8 cellular contexts compared by ENCODE assay signal in the genomic region with DNA sequence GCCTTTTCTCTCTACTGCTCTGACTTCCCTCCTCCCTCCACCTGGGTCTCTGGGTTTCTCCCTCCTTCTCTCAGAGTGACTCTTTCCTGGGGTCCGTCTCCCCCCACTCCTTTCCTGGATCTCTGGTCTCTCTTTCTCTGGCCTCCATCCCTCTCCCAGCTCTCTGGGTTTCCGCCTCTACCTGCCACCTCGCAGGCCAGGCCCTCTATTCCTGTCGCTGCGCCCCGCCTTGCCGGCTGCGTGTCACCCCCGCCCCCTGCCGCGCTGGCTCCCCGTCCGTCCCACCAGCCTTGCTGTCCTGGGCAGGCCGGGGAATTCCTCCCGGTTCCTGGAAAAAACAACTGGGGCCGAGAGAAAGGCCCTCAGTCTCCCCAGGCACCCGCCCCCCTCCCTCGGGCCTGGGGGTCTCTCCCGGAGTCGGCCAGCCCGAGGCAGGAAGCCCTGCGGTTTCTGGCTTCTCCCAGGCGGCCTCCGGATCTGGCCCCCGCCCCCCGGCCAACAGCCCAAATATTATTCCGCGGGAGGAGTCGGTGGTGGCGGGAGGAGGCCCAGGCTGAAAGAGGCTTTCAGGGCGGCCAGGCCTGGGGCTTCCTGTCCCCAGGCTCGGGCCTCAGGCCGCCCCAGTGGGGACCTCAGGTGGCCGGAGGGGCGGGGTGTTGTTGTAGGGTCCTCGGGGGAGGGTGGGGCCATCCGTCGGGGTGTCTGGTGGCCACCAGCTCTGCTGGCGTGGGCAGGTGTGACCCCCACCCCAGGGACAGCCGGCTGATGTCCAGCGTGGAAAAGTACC. TPM values are rescaled to one million over a fixed set of nuclear protein-coding genes. Genes with fewer than 3 reads are reported as not detected.
DNase-seq lines count a peak whose midpoint lies in the region; ATAC-seq and TF ChIP-seq lines count a peak whose summit lies in the region.

No MANE protein-coding gene starts in this region.

- TF ChIP-seq CTCF in SK-N-SH (IDR thresholded peaks at IDR 0.05), result no peak
- no peak for TF ChIP-seq CTCF in thyroid gland (IDR thresholded peaks at IDR 0.05)

- CTCF ChIA-PET in SK-N-SH (lab: Yijun Ruan, JAX), result interaction anchor here (0.8 kb wide), 1 partner anchor 140 kb away, joined by 3 read pairs; no protein-coding TSS in a partner anchor

- ATAC-seq in SK-N-SH treated with all-trans-retinoic acid at 6 μM for 48 hours (no peak), memory B cell (ENCODE audit: low read depth) (peak; percentile 34), HG03139 (IDR thresholded peaks at IDR 0.05; ENCODE audit: unreplicated experiment) (no peak)

- H3K4me2 ChIP-seq in SK-N-SH, result no peak overlapping the region

- H3K4me1 ChIP-seq in SK-N-SH (ENCODE audit: control insufficient read depth in 1 of 2, insufficient read depth in 2 of 2, low read depth in 1 of 2, low read length in 1 of 2) (no peaks in the 10 kb centered on the region), thyroid gland (peaks cover 4 to 8% of the 10 kb centered on the region in 2 donors)

- no peak overlapping the region for H3K4me3 Mint-ChIP-seq in memory B cell

- H4K20me1 ChIP-seq in SK-N-SH (ENCODE audit: insufficient read depth), result no peaks in the 10 kb centered on the region

- peaks cover 40% of the 10 kb centered on the region for H3K27me3 Mint-ChIP-seq in memory B cell

- peaks cover 10% of the 10 kb centered on the region for H3K4me1 Mint-ChIP-seq in memory B cell

- H3K9me3 ChIP-seq in SK-N-SH, result no peaks in the 10 kb centered on the region
- no peaks in the 10 kb centered on the region for H3K9me3 ChIP-seq in thyroid gland

- H3K27ac ChIP-seq in SK-N-SH (ENCODE audit: low read depth in 2 of 2, low read length in 1 of 2) (no peak overlapping the region), thyroid gland (peak overlapping the region; percentile 17 to 68 (median 44))

- no peaks in the 10 kb centered on the region for H3F3A ChIP-seq in SK-N-SH (replicated peaks; ENCODE audit: insufficient read depth)

- no peaks in the 10 kb centered on the region for H3K9me3 Mint-ChIP-seq in memory B cell

- H3K27ac Mint-ChIP-seq in memory B cell, result no peak overlapping the region

- no peaks in the 10 kb centered on the region for H3K27me3 ChIP-seq in SK-N-SH (ENCODE audit: insufficient read depth)
- no peaks in the 10 kb centered on the region for H3K27me3 ChIP-seq in thyroid gland

- no peak for TF ChIP-seq POLR2A in thyroid gland (IDR thresholded peaks at IDR 0.05)

- H3K79me2 ChIP-seq in SK-N-SH (ENCODE audit: insufficient read depth), result no peaks in the 10 kb centered on the region

- H3K4me3 ChIP-seq in SK-N-SH (ENCODE audit: low read depth in 2 of 2, low read length in 1 of 2) (no peak overlapping the region), thyroid gland (replicated peaks in 1 of 3) (peak overlapping the region in 1 of 3 donors; percentile 10)

- no peak for TF ChIP-seq EP300 in SK-N-SH (IDR thresholded peaks at IDR 0.05; ENCODE audit: borderline replicate concordance in 1 of 2, low read depth in 1 of 2, low read length in 1 of 2)

- no peak for TF ChIP-seq RAD21 in SK-N-SH (IDR thresholded peaks at IDR 0.05; ENCODE audit: low read length)

- H3K9me2 ChIP-seq in SK-N-SH, result no peaks in the 10 kb centered on the region

- no peak overlapping the region for H3K9ac ChIP-seq in SK-N-SH

- intact Hi-C loops in thyroid gland (cut with DNase I), result no loop called here

- POLR2A ChIA-PET in SK-N-SH (lab: Yijun Ruan, JAX), result no interaction called here

- H3K36me3 ChIP-seq in SK-N-SH (replicated peaks in 1 of 2; ENCODE audit: control insufficient read depth in 1 of 2, insufficient read depth in 2 of 2, low read length in 1 of 2) (peaks cover 0 to 2% of the 10 kb centered on the region in 2 experiments), thyroid gland (no peaks in the 10 kb centered on the region)

- peak; percentile 35 for DNase-seq in SK-N-SH
- peak; percentile 3 for DNase-seq in central memory CD4-positive, alpha-beta T cell
- no peak for DNase-seq in memory B cell (ENCODE audit: low spot score in 2 of 2)
- DNase-seq in thyroid gland, result peak in 1 of 2 donors; percentile 35
- DNase-seq in amniotic stem cell (lab: John Stamatoyannopoulos, UW), result no peak
- no peak for DNase-seq in NOMO-1 treated with DMSO at 0.1 percent for 48 hours (lab: John Stamatoyannopoulos, UW; ENCODE audit: unreplicated experiment)

- no peak overlapping the region for H2AFZ ChIP-seq in SK-N-SH (ENCODE audit: low read depth)

- 85% methylated on average over 39 of the region's 41 CpGs for WGBS in SK-N-SH (ENCODE audit: low lambda C conversion rate)
- 16 to 23% methylated on average over 19 to 29 of the region's 41 CpGs for WGBS in thyroid gland, 2 donors

- peaks cover 4% of the 10 kb centered on the region for H3K36me3 Mint-ChIP-seq in memory B cell

TF ChIP-seq in SK-N-SH, 30 proteins besides CTCF, POLR2A, EP300 and RAD21 (continues in another document):
- TF ChIP-seq MEF2A (IDR thresholded peaks at IDR 0.05; ENCODE audit: borderline replicate concordance, low read depth), result no peak
- TF ChIP-seq, protein P1, sequence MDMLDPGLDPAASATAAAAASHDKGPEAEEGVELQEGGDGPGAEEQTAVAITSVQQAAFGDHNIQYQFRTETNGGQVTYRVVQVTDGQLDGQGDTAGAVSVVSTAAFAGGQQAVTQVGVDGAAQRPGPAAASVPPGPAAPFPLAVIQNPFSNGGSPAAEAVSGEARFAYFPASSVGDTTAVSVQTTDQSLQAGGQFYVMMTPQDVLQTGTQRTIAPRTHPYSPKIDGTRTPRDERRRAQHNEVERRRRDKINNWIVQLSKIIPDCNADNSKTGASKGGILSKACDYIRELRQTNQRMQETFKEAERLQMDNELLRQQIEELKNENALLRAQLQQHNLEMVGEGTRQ (IDR thresholded peaks at IDR 0.05; ENCODE audit: borderline replicate concordance, low read depth, low read length), result no peak
- no peak for TF ChIP-seq POLR2AphosphoS5 (IDR thresholded peaks at IDR 0.05; ENCODE audit: low read depth, low read length)
- TF ChIP-seq EZH2phosphoT487 (IDR thresholded peaks at IDR 0.05; ENCODE audit: borderline replicate concordance, low read depth), result no peak
- TF ChIP-seq TCF12 (IDR thresholded peaks at IDR 0.05), result no peak
- no peak for TF ChIP-seq RXRA (IDR thresholded peaks at IDR 0.05; ENCODE audit: borderline replicate concordance, low read depth)
- TF ChIP-seq TAF1 (IDR thresholded peaks at IDR 0.05; ENCODE audit: borderline replicate concordance, low read depth, low read length), result no peak

TF ChIP-seq in SK-N-SH treated with all-trans-retinoic acid at 6 μM for 48 hours, 23 proteins besides CTCF, POLR2A, EP300 and RAD21 (continues in another document):
- TF ChIP-seq TCF4 (CRISPR knock-in tag; IDR thresholded peaks at IDR 0.05; ENCODE audit: borderline replicate concordance), result no peak
- TF ChIP-seq ZNF565 (CRISPR knock-in tag; conservative IDR thresholded peaks at IDR 0.05; ENCODE audit: low read depth), result no peak
- no peak for TF ChIP-seq ESRRG (CRISPR knock-in tag; IDR thresholded peaks at IDR 0.05)
- no peak for TF ChIP-seq POU6F1 (CRISPR knock-in tag; IDR thresholded peaks at IDR 0.05; ENCODE audit: borderline replicate concordance, low read depth)
- TF ChIP-seq TOX (CRISPR knock-in tag; IDR thresholded peaks at IDR 0.05; ENCODE audit: borderline replicate concordance), result no peak
- no peak for TF ChIP-seq CSDC2 (CRISPR knock-in tag; IDR thresholded peaks at IDR 0.05)
- no peak for TF ChIP-seq OSR1 (CRISPR knock-in tag; IDR thresholded peaks at IDR 0.05)
- no peak for TF ChIP-seq GLIS3 (CRISPR knock-in tag; IDR thresholded peaks at IDR 0.05)

RNA-seq across cellular contexts. Expression of gene IRF2BP1, which starts 9.3 kb away (rescaled TPM):
- polyA plus RNA-seq in SK-N-SH (2012; rRNA removed), result 11.8 and 16.8 TPM in 2 replicates
- polyA plus RNA-seq in SK-N-SH (2012; cell fraction: cytosol; rRNA removed), result 7.0 and 11.8 TPM in 2 replicates
- polyA plus RNA-seq in SK-N-SH (2012; cell fraction: nucleus; rRNA removed), result 12.2 and 14.1 TPM in 2 replicates
- total RNA-seq in thyroid gland, result 10 to 100 TPM; 25.9 to 47.0 (median 36.1) TPM

RNA-seq across cellular contexts. Expression of gene FOXA3, which starts 12.5 kb away (rescaled TPM):
- 0.97 and 1.5 TPM in 2 replicates for polyA plus RNA-seq in SK-N-SH (2012; rRNA removed)
- 0.91 and 1.0 TPM in 2 replicates for polyA plus RNA-seq in SK-N-SH (2012; cell fraction: cytosol; rRNA removed)
- polyA plus RNA-seq in SK-N-SH (2012; cell fraction: nucleus; rRNA removed), result 0.48 and 0.82 TPM in 2 replicates
- not detected for total RNA-seq in thyroid gland

RNA-seq across cellular contexts. Expression of gene SYMPK, which starts 13.7 kb away (rescaled TPM):
- polyA plus RNA-seq in SK-N-SH (2012; rRNA removed), result 76.3 and 92.7 TPM in 2 replicates
- polyA plus RNA-seq in SK-N-SH (2012; cell fraction: cytosol; rRNA removed), result 31.3 and 45.6 TPM in 2 replicates
- 170 and 185 TPM in 2 replicates for polyA plus RNA-seq in SK-N-SH (2012; cell fraction: nucleus; rRNA removed)
- total RNA-seq in thyroid gland, result 10 to 100 TPM; 32.4 to 56.8 (median 38.7) TPM

RNA-seq across cellular contexts. Expression of gene MYPOP, which starts 25.8 kb away (rescaled TPM):
- 2.8 and 5.1 TPM in 2 replicates for polyA plus RNA-seq in SK-N-SH (2012; rRNA removed)
- polyA plus RNA-seq in SK-N-SH (2012; cell fraction: cytosol; rRNA removed), result 3.2 and 4.8 TPM in 2 replicates
- 11.0 and 16.2 TPM in 2 replicates for polyA plus RNA-seq in SK-N-SH (2012; cell fraction: nucleus; rRNA removed)
- total RNA-seq in thyroid gland, result 1 to 10 TPM; 1.8 to 4.3 (median 3.0) TPM

RNA-seq across cellular contexts. Expression of gene NANOS2, which starts 38.0 kb away (rescaled TPM):
- not detected in 2 replicates for polyA plus RNA-seq in SK-N-SH (2012; rRNA removed)
- not detected in 2 replicates for polyA plus RNA-seq in SK-N-SH (2012; cell fraction: cytosol; rRNA removed)
- not detected in 2 replicates for polyA plus RNA-seq in SK-N-SH (2012; cell fraction: nucleus; rRNA removed)
- not detected for total RNA-seq in thyroid gland

Comparison
In these comparisons a context has a peak if more than half of its experiments do, and no peak if none do; other contexts are left out.
1. DNase-seq: peak in SK-N-SH (single experiment) and central memory CD4-positive, alpha-beta T cell (single experiment); none in memory B cell (0 of 2), amniotic stem cell (single experiment) and NOMO-1 treated with DMSO at 0.1 percent for 48 hours (single experiment).
2. H3K27ac ChIP-seq: peak in thyroid gland (3 of 3); none in SK-N-SH (0 of 2).